In the genomic region with DNA sequence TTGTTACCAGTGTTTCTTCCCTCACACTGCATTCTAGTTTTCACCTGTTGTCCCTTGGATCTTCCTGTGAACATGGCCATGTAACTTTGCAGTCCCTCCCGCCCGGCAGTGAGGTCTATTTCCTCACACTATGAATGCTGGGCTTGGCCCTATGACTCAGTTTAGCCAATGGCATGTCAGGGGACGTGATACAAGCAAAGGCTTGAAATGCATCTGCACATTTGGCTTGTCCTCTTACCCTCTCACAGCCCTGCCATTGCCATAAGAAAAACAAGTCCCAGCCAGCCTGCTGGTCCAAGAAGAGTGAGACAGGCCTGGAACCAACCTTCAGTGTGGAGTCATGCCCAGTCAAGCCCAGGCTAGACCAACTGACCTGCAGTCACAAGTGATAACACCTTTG, we compare ENCODE assay signal across 2 cellular contexts.
TF ChIP-seq lines count a peak whose summit lies in the region.

No MANE protein-coding gene starts in this region.

TF ChIP-seq in GM23338, 12 proteins besides CTCF, POLR2A, EP300 and RAD21:
- TF ChIP-seq ZNF114 (CRISPR knock-in tag; IDR thresholded peaks at IDR 0.05) (no peak), NANOG (IDR thresholded peaks at IDR 0.05; ENCODE audit: borderline replicate concordance) (no peak), ZNF331 (CRISPR knock-in tag; IDR thresholded peaks at IDR 0.05; ENCODE audit: low read depth) (no peak), EZH2phosphoT487 (IDR thresholded peaks at IDR 0.05; ENCODE audit: unreplicated experiment) (no peak), POLR2AphosphoS5 (IDR thresholded peaks at IDR 0.05; ENCODE audit: low read depth) (no peak), EZH2 (IDR thresholded peaks at IDR 0.05; ENCODE audit: low read depth, unreplicated experiment) (no peak), JUNB (IDR thresholded peaks at IDR 0.05; ENCODE audit: unreplicated experiment) (no peak), STAT1 (IDR thresholded peaks at IDR 0.05; ENCODE audit: unreplicated experiment) (no peak)
- TF ChIP-seq, protein P1, sequence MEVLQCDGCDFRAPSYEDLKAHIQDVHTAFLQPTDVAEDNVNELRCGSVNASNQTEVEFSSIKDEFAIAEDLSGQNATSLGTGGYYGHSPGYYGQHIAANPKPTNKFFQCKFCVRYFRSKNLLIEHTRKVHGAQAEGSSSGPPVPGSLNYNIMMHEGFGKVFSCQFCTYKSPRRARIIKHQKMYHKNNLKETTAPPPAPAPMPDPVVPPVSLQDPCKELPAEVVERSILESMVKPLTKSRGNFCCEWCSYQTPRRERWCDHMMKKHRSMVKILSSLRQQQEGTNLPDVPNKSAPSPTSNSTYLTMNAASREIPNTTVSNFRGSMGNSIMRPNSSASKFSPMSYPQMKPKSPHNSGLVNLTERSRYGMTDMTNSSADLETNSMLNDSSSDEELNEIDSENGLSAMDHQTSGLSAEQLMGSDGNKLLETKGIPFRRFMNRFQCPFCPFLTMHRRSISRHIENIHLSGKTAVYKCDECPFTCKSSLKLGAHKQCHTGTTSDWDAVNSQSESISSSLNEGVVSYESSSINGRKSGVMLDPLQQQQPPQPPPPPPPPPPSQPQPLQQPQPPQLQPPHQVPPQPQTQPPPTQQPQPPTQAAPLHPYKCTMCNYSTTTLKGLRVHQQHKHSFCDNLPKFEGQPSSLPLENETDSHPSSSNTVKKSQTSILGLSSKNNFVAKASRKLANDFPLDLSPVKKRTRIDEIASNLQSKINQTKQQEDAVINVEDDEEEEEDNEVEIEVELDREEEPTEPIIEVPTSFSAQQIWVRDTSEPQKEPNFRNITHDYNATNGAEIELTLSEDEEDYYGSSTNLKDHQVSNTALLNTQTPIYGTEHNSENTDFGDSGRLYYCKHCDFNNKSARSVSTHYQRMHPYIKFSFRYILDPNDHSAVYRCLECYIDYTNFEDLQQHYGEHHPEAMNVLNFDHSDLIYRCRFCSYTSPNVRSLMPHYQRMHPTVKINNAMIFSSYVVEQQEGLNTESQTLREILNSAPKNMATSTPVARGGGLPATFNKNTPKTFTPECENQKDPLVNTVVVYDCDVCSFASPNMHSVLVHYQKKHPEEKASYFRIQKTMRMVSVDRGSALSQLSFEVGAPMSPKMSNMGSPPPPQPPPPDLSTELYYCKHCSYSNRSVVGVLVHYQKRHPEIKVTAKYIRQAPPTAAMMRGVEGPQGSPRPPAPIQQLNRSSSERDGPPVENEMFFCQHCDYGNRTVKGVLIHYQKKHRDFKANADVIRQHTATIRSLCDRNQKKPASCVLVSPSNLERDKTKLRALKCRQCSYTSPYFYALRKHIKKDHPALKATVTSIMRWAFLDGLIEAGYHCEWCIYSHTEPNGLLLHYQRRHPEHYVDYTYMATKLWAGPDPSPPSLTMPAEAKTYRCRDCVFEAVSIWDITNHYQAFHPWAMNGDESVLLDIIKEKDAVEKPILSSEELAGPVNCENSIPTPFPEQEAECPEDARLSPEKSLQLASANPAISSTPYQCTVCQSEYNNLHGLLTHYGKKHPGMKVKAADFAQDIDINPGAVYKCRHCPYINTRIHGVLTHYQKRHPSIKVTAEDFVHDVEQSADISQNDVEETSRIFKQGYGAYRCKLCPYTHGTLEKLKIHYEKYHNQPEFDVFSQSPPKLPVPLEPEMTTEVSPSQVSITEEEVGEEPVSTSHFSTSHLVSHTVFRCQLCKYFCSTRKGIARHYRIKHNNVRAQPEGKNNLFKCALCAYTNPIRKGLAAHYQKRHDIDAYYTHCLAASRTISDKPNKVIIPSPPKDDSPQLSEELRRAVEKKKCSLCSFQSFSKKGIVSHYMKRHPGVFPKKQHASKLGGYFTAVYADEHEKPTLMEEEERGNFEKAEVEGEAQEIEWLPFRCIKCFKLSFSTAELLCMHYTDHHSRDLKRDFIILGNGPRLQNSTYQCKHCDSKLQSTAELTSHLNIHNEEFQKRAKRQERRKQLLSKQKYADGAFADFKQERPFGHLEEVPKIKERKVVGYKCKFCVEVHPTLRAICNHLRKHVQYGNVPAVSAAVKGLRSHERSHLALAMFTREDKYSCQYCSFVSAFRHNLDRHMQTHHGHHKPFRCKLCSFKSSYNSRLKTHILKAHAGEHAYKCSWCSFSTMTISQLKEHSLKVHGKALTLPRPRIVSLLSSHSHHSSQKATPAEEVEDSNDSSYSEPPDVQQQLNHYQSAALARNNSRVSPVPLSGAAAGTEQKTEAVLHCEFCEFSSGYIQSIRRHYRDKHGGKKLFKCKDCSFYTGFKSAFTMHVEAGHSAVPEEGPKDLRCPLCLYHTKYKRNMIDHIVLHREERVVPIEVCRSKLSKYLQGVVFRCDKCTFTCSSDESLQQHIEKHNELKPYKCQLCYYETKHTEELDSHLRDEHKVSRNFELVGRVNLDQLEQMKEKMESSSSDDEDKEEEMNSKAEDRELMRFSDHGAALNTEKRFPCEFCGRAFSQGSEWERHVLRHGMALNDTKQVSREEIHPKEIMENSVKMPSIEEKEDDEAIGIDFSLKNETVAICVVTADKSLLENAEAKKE (CRISPR knock-in tag; IDR thresholded peaks at IDR 0.05), result no peak
- TF ChIP-seq, protein P2, sequence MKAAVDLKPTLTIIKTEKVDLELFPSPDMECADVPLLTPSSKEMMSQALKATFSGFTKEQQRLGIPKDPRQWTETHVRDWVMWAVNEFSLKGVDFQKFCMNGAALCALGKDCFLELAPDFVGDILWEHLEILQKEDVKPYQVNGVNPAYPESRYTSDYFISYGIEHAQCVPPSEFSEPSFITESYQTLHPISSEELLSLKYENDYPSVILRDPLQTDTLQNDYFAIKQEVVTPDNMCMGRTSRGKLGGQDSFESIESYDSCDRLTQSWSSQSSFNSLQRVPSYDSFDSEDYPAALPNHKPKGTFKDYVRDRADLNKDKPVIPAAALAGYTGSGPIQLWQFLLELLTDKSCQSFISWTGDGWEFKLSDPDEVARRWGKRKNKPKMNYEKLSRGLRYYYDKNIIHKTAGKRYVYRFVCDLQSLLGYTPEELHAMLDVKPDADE (IDR thresholded peaks at IDR 0.05), result no peak

TF ChIP-seq in K562, 482 proteins besides CTCF, POLR2A, EP300 and RAD21:
- TF ChIP-seq ZFP30 (CRISPR knock-in tag; IDR thresholded peaks at IDR 0.05; ENCODE audit: borderline replicate concordance) (no peak), GATAD2B (IDR thresholded peaks at IDR 0.05; ENCODE audit: borderline replicate concordance) (no peak), CBX3 (IDR thresholded peaks at IDR 0.05; ENCODE audit: borderline replicate concordance in 1 of 2, low read length in 2 of 2) (peak in 1 of 2 experiments; percentile 36; a peak in 1 of 3 replicates), IRF2 (CRISPR knock-in tag; IDR thresholded peaks at IDR 0.05) (0 out of 2 replicates have a peak, but pooled peaks have one; percentile 42), ZNF766 (CRISPR knock-in tag; conservative IDR thresholded peaks at IDR 0.05) (no peak)
- TF ChIP-seq, protein P2 (conservative IDR thresholded peaks at IDR 0.05; ENCODE audit: control insufficient read depth, low read depth, low read length), result no peak
- TF ChIP-seq, protein P3, sequence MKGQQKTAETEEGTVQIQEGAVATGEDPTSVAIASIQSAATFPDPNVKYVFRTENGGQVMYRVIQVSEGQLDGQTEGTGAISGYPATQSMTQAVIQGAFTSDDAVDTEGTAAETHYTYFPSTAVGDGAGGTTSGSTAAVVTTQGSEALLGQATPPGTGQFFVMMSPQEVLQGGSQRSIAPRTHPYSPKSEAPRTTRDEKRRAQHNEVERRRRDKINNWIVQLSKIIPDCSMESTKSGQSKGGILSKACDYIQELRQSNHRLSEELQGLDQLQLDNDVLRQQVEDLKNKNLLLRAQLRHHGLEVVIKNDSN (CRISPR knock-in tag; IDR thresholded peaks at IDR 0.05), result peak; percentile 34; the same call in 1 of the 2 replicates
